8 cellular contexts compared by ENCODE assay signal in genomic region chr19:9621156-9622037, GRCh38. TPM values are rescaled to one million over a fixed set of nuclear protein-coding genes. Genes with fewer than 3 reads are reported as not detected.
DNase-seq lines count a peak whose midpoint lies in the region; ATAC-seq and TF ChIP-seq lines count a peak whose summit lies in the region.

Gene ZNF561, minus strand, starts transcription at chr19:9621232. Its CDS starts 1,776 bp downstream, at chr19:9619456.

- H3K9me3 ChIP-seq in GM23248 (ENCODE audit: low read depth), result no peaks in the 10 kb centered on the region
- no peaks in the 10 kb centered on the region for H3K9me3 ChIP-seq in neural cell (ENCODE audit: low read length)

- 0 out of 2 replicates have a peak, but pooled peaks cover 6% of the 10 kb centered on the region for H3K4me1 ChIP-seq in GM23248 (ENCODE audit: insufficient read depth)

- H3K4me1 Mint-ChIP-seq in stimulated activated naive CD8-positive, alpha-beta T cell treated with anti-CD3 and anti-CD28 coated beads, Interleukin-15, amount 100 ng/mL, for 72 hours, result peaks cover 26% of the 10 kb centered on the region

- H3K4me3 Mint-ChIP-seq in stimulated activated naive CD8-positive, alpha-beta T cell treated with anti-CD3 and anti-CD28 coated beads, Interleukin-15, amount 100 ng/mL, for 72 hours, result peak within 1 kb of the TSS; percentile 97 to 100

- WGBS in GM23248 (ENCODE audit: low coverage in 1 of 2, low lambda C conversion rate in 2 of 2, missing lambda C conversion rate in 2 of 2), 2 experiments, result 1% methylated on average over 22 to 33 of the region's 33 CpGs

- H3K9me2 ChIP-seq in GM23248 (ENCODE audit: insufficient read depth) (no peaks in the 10 kb centered on the region), neural cell (ENCODE audit: insufficient read depth, low read length) (no peaks in the 10 kb centered on the region)

- H3K4me3 ChIP-seq in GM23248 (peak within 1 kb of the TSS; percentile 98), fibroblast of villous mesenchyme (ENCODE audit: low read depth, low read length) (peak within 1 kb of the TSS; percentile 91), neural cell (ENCODE audit: low read length) (peak within 1 kb of the TSS; percentile 87)

- H3K27ac ChIP-seq in GM23248 (peak within 1 kb of the TSS; percentile 95), neural cell (ENCODE audit: low read length) (peak within 1 kb of the TSS; percentile 99)

- H3K27me3 Mint-ChIP-seq in stimulated activated naive CD8-positive, alpha-beta T cell treated with anti-CD3 and anti-CD28 coated beads, Interleukin-15, amount 100 ng/mL, for 72 hours, result no peaks in the 10 kb centered on the region

- TF ChIP-seq RAD21 in neural cell (conservative IDR thresholded peaks at IDR 0.05), result no peak

- in situ Hi-C loops in GM23248 (cut with MboI), result loop anchor here (10.0 kb wide), 1 partner anchor 163 kb away; no protein-coding TSS in a partner anchor

- peaks cover 0 to 5% of the 10 kb centered on the region in 2 donors for H3K9me3 Mint-ChIP-seq in stimulated activated naive CD8-positive, alpha-beta T cell treated with anti-CD3 and anti-CD28 coated beads, Interleukin-15, amount 100 ng/mL, for 72 hours

- H3K4me2 ChIP-seq in GM23248 (ENCODE audit: unreplicated experiment), result peak within 1 kb of the TSS; percentile 92
- H3K4me2 ChIP-seq in neural cell (ENCODE audit: low read length), result peak within 1 kb of the TSS; percentile 95

- H3K79me2 ChIP-seq in GM23248 (ENCODE audit: insufficient read depth), result peaks cover 39% of the 10 kb centered on the region
- peaks cover 30% of the 10 kb centered on the region for H3K79me2 ChIP-seq in neural cell (replicated peaks; ENCODE audit: insufficient read depth, low read length)

- H4K20me1 ChIP-seq in GM23248 (ENCODE audit: insufficient read depth), result no peaks in the 10 kb centered on the region
- H4K20me1 ChIP-seq in neural cell (ENCODE audit: insufficient read depth), result no peaks in the 10 kb centered on the region

- no peaks in the 10 kb centered on the region for H3K27me3 ChIP-seq in GM23248 (replicated peaks; ENCODE audit: insufficient read depth)
- no peaks in the 10 kb centered on the region for H3K27me3 ChIP-seq in neural cell (ENCODE audit: insufficient read depth, low read depth, low read length)

- ATAC-seq in stimulated activated naive CD8-positive, alpha-beta T cell treated with anti-CD3 and anti-CD28 coated beads, Interleukin-15, amount 100 ng/mL, for 72 hours, result peak; percentile 95

- H3K27ac Mint-ChIP-seq in stimulated activated naive CD8-positive, alpha-beta T cell treated with anti-CD3 and anti-CD28 coated beads, Interleukin-15, amount 100 ng/mL, for 72 hours, result peak within 1 kb of the TSS; percentile 99 to 100

- DNase-seq in DMS153 treated with DMSO at 0.1 percent for 48 hours (lab: John Stamatoyannopoulos, UW; ENCODE audit: unreplicated experiment) (peak; percentile 63), GM23248 (peak; percentile 96), M059J (ENCODE audit: low read depth) (peak; percentile 83), SHP77 treated with DMSO at 0.1 percent for 48 hours (lab: John Stamatoyannopoulos, UW) (peak; percentile 55), fibroblast of villous mesenchyme (ENCODE audit: low read depth) (peak; percentile 92)
- DNase-seq in activated effector memory CD4-positive, alpha-beta T cell treated with anti-CD3 and anti-CD28 coated beads, Interleukin-2, amount 50 U/mL, for 16 hours, result peak; percentile 95
- peak; percentile 84 to 89 for DNase-seq in stimulated activated naive CD8-positive, alpha-beta T cell treated with anti-CD3 and anti-CD28 coated beads, Interleukin-15, amount 100 ng/mL, for 72 hours

- H3K9ac ChIP-seq in GM23248 (peak within 1 kb of the TSS; percentile 93), neural cell (ENCODE audit: low read length) (peak within 1 kb of the TSS; percentile 98)

- peak; percentile 63 for TF ChIP-seq EP300 in neural cell (conservative IDR thresholded peaks at IDR 0.05; ENCODE audit: poor library complexity, severe bottlenecking)

- TF ChIP-seq CTCF in fibroblast of villous mesenchyme (IDR thresholded peaks at IDR 0.05; ENCODE audit: insufficient read depth, low read depth, low read length), result no peak
- TF ChIP-seq CTCF in neural cell (IDR thresholded peaks at IDR 0.05; ENCODE audit: poor library complexity, severe bottlenecking), result peak; percentile 11

- H3F3A ChIP-seq in GM23248 (ENCODE audit: insufficient read depth) (peaks cover 9% of the 10 kb centered on the region; the same call in 1 of the 2 replicates), neural cell (ENCODE audit: insufficient read depth, low read length, poor library complexity, severe bottlenecking) (peaks cover 2% of the 10 kb centered on the region)

- H3K36me3 ChIP-seq in GM23248 (ENCODE audit: low read depth) (peaks cover 19% of the 10 kb centered on the region), neural cell (ENCODE audit: insufficient read depth, low read length) (no peaks in the 10 kb centered on the region)

- peak within 1 kb of the TSS; percentile 92 for H2AFZ ChIP-seq in GM23248
- H2AFZ ChIP-seq in neural cell (ENCODE audit: low read depth, low read length), result peak within 1 kb of the TSS; percentile 96

TF ChIP-seq in neural cell, 6 proteins besides CTCF, POLR2A, EP300 and RAD21:
- TF ChIP-seq SMC3 (conservative IDR thresholded peaks at IDR 0.05; ENCODE audit: poor library complexity) (peak; percentile 49), POLR2AphosphoS5 (IDR thresholded peaks at IDR 0.05) (peak; percentile 91), MXI1 (conservative IDR thresholded peaks at IDR 0.05; ENCODE audit: poor library complexity, severe bottlenecking) (peak; percentile 84), REST (IDR thresholded peaks at IDR 0.05; ENCODE audit: borderline replicate concordance) (peak; percentile 64), TAF1 (IDR thresholded peaks at IDR 0.05; ENCODE audit: low read depth) (peak; percentile 65), EZH2 (IDR thresholded peaks at IDR 0.05; ENCODE audit: borderline replicate concordance, insufficient read depth, low read length, poor library complexity, severe bottlenecking) (no peak)

RNA-seq across cellular contexts. Expression of gene ZNF561, which starts in this region (rescaled TPM):
- total RNA-seq in GM23248 (2014; rRNA removed; shearing (Covaris generic)), result 24.8 and 33.6 TPM in 2 replicates
- polyA plus RNA-seq in GM23248 (2016; fragmentation: Nextera tagmentation; extraction: Ambion mirVana) (15.5 and 16.0 TPM in 2 replicates), neural cell (24.6 and 35.5 TPM in 2 replicates)
- total RNA-seq in M059J (2014; rRNA removed; shearing (Covaris generic)), result 13.3 and 19.0 TPM in 2 replicates
- total RNA-seq in fibroblast of villous mesenchyme, result 33.5 and 57.9 TPM in 2 replicates
- polyA minus RNA-seq in neural cell, result 64.7 and 72.6 TPM in 2 replicates

Comparison
In these comparisons a context has a peak if more than half of its experiments do, and no peak if none do; other contexts are left out.
1. Peak in every context shown above with its lines: DNase-seq, ATAC-seq, H3K4me3 ChIP-seq and H3K27ac ChIP-seq.